1 cellular context compared by ENCODE assay signal in the genomic region with DNA sequence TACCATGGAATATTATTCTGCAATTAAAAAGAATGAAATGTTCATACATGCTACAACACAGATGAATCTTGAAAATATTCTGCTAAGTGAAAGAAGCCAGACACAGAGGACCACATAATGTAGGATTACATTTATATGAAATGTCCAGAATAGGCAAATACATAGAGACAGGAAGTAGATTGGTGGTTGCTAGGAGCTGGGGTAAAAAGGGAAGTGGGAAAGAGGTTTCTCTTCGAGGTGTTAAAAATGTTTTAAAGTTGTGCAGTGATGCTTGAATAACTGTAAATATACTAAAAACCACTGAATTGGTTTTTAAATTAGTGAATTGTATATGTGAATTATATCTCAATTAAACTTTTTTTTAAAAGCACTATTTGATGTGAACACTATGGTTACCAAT.
A peak's percentile ranks its signal among the peaks of the same experiment; 100 is the strongest.
TF ChIP-seq lines count a peak whose summit lies in the region.

No MANE protein-coding gene starts in this region.

TF ChIP-seq in GM12878, 131 proteins besides CTCF, POLR2A, EP300 and RAD21:
- TF ChIP-seq, protein P1, sequence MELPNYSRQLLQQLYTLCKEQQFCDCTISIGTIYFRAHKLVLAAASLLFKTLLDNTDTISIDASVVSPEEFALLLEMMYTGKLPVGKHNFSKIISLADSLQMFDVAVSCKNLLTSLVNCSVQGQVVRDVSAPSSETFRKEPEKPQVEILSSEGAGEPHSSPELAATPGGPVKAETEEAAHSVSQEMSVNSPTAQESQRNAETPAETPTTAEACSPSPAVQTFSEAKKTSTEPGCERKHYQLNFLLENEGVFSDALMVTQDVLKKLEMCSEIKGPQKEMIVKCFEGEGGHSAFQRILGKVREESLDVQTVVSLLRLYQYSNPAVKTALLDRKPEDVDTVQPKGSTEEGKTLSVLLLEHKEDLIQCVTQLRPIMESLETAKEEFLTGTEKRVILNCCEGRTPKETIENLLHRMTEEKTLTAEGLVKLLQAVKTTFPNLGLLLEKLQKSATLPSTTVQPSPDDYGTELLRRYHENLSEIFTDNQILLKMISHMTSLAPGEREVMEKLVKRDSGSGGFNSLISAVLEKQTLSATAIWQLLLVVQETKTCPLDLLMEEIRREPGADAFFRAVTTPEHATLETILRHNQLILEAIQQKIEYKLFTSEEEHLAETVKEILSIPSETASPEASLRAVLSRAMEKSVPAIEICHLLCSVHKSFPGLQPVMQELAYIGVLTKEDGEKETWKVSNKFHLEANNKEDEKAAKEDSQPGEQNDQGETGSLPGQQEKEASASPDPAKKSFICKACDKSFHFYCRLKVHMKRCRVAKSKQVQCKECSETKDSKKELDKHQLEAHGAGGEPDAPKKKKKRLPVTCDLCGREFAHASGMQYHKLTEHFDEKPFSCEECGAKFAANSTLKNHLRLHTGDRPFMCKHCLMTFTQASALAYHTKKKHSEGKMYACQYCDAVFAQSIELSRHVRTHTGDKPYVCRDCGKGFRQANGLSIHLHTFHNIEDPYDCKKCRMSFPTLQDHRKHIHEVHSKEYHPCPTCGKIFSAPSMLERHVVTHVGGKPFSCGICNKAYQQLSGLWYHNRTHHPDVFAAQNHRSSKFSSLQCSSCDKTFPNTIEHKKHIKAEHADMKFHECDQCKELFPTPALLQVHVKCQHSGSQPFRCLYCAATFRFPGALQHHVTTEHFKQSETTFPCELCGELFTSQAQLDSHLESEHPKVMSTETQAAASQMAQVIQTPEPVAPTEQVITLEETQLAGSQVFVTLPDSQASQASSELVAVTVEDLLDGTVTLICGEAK (IDR thresholded peaks at IDR 0.05; ENCODE audit: borderline replicate concordance): peak; percentile 16; the same call in 1 of the 2 replicates
- TF ChIP-seq, protein P2, sequence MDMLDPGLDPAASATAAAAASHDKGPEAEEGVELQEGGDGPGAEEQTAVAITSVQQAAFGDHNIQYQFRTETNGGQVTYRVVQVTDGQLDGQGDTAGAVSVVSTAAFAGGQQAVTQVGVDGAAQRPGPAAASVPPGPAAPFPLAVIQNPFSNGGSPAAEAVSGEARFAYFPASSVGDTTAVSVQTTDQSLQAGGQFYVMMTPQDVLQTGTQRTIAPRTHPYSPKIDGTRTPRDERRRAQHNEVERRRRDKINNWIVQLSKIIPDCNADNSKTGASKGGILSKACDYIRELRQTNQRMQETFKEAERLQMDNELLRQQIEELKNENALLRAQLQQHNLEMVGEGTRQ (IDR thresholded peaks at IDR 0.05; ENCODE audit: borderline replicate concordance, low read depth, low read length): no peak
- TF ChIP-seq TAF1 (IDR thresholded peaks at IDR 0.05; ENCODE audit: borderline replicate concordance, low read depth, low read length) (no peak), MYB (IDR thresholded peaks at IDR 0.05; ENCODE audit: borderline replicate concordance, low read depth, low read length) (no peak), SUPT20H (IDR thresholded peaks at IDR 0.05; ENCODE audit: borderline replicate concordance, control insufficient read depth, low read depth, low read length) (no peak), BRCA1 (IDR thresholded peaks at IDR 0.05; ENCODE audit: low read depth, low read length) (no peak), BCL11A (IDR thresholded peaks at IDR 0.05; ENCODE audit: low read depth, low read length) (0 out of 2 replicates have a peak, but pooled peaks have one; percentile 44), ZZZ3 (IDR thresholded peaks at IDR 0.05; ENCODE audit: control insufficient read depth, insufficient read length, low read depth) (no peak), E2F8 (IDR thresholded peaks at IDR 0.05; ENCODE audit: low read depth, partially characterized antibody) (no peak), NFIC (IDR thresholded peaks at IDR 0.05; ENCODE audit: low read depth, low read length) (0 out of 2 replicates have a peak, but pooled peaks have one; percentile 29), RELA (IDR thresholded peaks at IDR 0.05; ENCODE audit: borderline replicate concordance, partially characterized antibody) (no peak), ZNF24 (IDR thresholded peaks at IDR 0.05) (0 out of 2 replicates have a peak, but pooled peaks have one; percentile 39), IKZF2 (IDR thresholded peaks at IDR 0.05) (peak in 1 of 2 experiments; percentile 33; a peak in 1 of 4 replicates), FOS (IDR thresholded peaks at IDR 0.05; ENCODE audit: borderline replicate concordance, extremely low read depth, insufficient read length) (no peak), ELK1 (IDR thresholded peaks at IDR 0.05; ENCODE audit: low read depth, low read length) (no peak), GABPA (IDR thresholded peaks at IDR 0.05; ENCODE audit: low read depth) (0 out of 2 replicates have a peak, but pooled peaks have one; percentile 24), BMI1 (IDR thresholded peaks at IDR 0.05; ENCODE audit: borderline replicate concordance) (peak; percentile 47; the same call in 1 of the 2 replicates), ATF7 (IDR thresholded peaks at IDR 0.05; ENCODE audit: low read depth) (0 out of 2 replicates have a peak, but pooled peaks have one; percentile 24), MTA2 (IDR thresholded peaks at IDR 0.05; ENCODE audit: low read depth) (peak; percentile 54; the same call in 1 of the 2 replicates), PKNOX1 (IDR thresholded peaks at IDR 0.05) (no peak), MEF2B (IDR thresholded peaks at IDR 0.05; ENCODE audit: partially characterized antibody, poor library complexity, severe bottlenecking) (peak; percentile 26), RUNX3 (IDR thresholded peaks at IDR 0.05; ENCODE audit: low read length) (peak; percentile 62), SPI1 (IDR thresholded peaks at IDR 0.05; ENCODE audit: borderline replicate concordance, insufficient read depth, low read depth, low read length) (peak; percentile 90), IRF4 (IDR thresholded peaks at IDR 0.05; ENCODE audit: low read depth, low read length) (peak; percentile 60; the same call in 1 of the 2 replicates), TCF7 (IDR thresholded peaks at IDR 0.05; ENCODE audit: borderline replicate concordance) (peak; percentile 63; the same call in 1 of the 2 replicates), SRF (IDR thresholded peaks at IDR 0.05; ENCODE audit: low read depth in 2 of 2, low read length in 2 of 2) (0 out of 4 replicates have a peak, but pooled peaks of 1 of the 2 experiments have one; percentile 60), PAX5 (IDR thresholded peaks at IDR 0.05; ENCODE audit: borderline replicate concordance, low read depth, low read length) (peak; percentile 34; the same call in 1 of the 2 replicates), ZBTB4 (CRISPR knock-in tag; IDR thresholded peaks at IDR 0.05) (no peak), CBX5 (IDR thresholded peaks at IDR 0.05; ENCODE audit: low read depth) (peak; percentile 76; the same call in 1 of the 2 replicates)
- TF ChIP-seq, protein P3, sequence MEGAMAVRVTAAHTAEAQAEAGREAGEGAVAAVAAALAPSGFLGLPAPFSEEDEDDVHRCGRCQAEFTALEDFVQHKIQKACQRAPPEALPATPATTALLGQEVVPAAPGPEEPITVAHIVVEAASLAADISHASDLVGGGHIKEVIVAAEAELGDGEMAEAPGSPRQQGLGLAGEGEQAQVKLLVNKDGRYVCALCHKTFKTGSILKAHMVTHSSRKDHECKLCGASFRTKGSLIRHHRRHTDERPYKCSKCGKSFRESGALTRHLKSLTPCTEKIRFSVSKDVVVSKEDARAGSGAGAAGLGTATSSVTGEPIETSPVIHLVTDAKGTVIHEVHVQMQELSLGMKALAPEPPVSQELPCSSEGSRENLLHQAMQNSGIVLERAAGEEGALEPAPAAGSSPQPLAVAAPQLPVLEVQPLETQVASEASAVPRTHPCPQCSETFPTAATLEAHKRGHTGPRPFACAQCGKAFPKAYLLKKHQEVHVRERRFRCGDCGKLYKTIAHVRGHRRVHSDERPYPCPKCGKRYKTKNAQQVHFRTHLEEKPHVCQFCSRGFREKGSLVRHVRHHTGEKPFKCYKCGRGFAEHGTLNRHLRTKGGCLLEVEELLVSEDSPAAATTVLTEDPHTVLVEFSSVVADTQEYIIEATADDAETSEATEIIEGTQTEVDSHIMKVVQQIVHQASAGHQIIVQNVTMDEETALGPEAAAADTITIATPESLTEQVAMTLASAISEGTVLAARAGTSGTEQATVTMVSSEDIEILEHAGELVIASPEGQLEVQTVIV (IDR thresholded peaks at IDR 0.05; ENCODE audit: borderline replicate concordance, partially characterized antibody): no peak
- TF ChIP-seq, protein P4, sequence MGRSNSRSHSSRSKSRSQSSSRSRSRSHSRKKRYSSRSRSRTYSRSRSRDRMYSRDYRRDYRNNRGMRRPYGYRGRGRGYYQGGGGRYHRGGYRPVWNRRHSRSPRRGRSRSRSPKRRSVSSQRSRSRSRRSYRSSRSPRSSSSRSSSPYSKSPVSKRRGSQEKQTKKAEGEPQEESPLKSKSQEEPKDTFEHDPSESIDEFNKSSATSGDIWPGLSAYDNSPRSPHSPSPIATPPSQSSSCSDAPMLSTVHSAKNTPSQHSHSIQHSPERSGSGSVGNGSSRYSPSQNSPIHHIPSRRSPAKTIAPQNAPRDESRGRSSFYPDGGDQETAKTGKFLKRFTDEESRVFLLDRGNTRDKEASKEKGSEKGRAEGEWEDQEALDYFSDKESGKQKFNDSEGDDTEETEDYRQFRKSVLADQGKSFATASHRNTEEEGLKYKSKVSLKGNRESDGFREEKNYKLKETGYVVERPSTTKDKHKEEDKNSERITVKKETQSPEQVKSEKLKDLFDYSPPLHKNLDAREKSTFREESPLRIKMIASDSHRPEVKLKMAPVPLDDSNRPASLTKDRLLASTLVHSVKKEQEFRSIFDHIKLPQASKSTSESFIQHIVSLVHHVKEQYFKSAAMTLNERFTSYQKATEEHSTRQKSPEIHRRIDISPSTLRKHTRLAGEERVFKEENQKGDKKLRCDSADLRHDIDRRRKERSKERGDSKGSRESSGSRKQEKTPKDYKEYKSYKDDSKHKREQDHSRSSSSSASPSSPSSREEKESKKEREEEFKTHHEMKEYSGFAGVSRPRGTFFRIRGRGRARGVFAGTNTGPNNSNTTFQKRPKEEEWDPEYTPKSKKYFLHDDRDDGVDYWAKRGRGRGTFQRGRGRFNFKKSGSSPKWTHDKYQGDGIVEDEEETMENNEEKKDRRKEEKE (IDR thresholded peaks at IDR 0.05): no peak
